ENCODE assay signal across 8 cellular contexts in the genomic region with DNA sequence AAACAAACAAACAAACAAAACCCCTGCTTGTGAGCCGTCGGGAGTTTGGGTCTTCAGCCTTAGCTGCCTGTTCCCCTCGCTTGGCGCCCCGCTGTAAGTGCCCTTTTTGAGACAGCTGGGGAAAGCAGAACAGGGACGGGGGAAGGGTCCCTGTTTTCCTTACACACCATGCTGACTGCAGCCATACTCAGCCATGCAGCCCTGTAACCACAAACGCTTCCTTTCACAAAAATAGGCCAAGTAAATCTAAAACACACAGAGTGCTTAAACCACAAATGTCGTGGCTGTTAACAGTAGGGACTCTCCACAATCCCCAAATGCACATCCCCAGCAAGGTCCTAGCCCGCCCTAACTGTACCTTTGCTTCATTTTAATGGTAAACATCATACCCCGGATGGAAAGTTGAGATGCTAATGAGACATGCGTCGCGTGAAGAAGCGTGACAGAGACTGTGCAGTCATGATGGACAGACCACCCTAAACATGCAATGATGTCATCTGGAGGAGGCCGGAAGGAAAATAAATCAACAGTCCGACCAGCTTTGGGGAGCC.
DNase-seq lines count a peak whose midpoint lies in the region; ATAC-seq, FAIRE-seq and TF ChIP-seq lines count a peak whose summit lies in the region.

No MANE protein-coding gene starts in this region.

- H3F3A ChIP-seq in SU-DHL-6 (ENCODE audit: insufficient read depth) (0 out of 2 replicates have a peak, but pooled peaks cover 7% of the 10 kb centered on the region), PC-3 (ENCODE audit: low read length, unreplicated experiment) (no peaks in the 10 kb centered on the region)

- H3K9me3 ChIP-seq in SU-DHL-6 (ENCODE audit: insufficient read depth, low read length), result no peaks in the 10 kb centered on the region
- H3K9me3 ChIP-seq in K562 (replicated peaks; ENCODE audit: control insufficient read depth, insufficient read depth, low read depth, low read length), result no peaks in the 10 kb centered on the region
- no peaks in the 10 kb centered on the region for H3K9me3 ChIP-seq in PC-3 (ENCODE audit: low read length)

- intact Hi-C loops in K562 (cut with micrococcal nuclease) (no loop called here), PC-3 (cut with micrococcal nuclease) (no loop called here)

- TF ChIP-seq POLR2A in K562 (conservative IDR thresholded peaks at IDR 0.05), result no peak

- peak; percentile 29 for FAIRE-seq in K562 (lab: Jason Lieb, UNC)

- H3K9ac ChIP-seq in SU-DHL-6 (ENCODE audit: low read length) (peak overlapping the region; percentile 52), K562 (ENCODE audit: insufficient read depth in 1 of 2, low read depth in 2 of 2, low read length in 2 of 2) (no peak overlapping the region), PC-3 (ENCODE audit: low read length) (no peak overlapping the region)

- CTCF ChIA-PET in K562 (lab: Yijun Ruan, JAX; ENCODE audit: low intra/inter-chr PET ratio), result no interaction called here
- CTCF ChIA-PET in PC-3 (lab: Charles Lee), result no interaction called here

- peak; percentile 63 for ATAC-seq in GM21723 (IDR thresholded peaks at IDR 0.05; ENCODE audit: unreplicated experiment)
- no peak for ATAC-seq in K562
- ATAC-seq in PC-3, result no peak

- POLR2A ChIA-PET in K562 (lab: Yijun Ruan, JAX), result no interaction called here
- POLR2A ChIA-PET in PC-3 (lab: Charles Lee; ENCODE audit: unreplicated experiment), result no interaction called here

- H3K36me3 ChIP-seq in SU-DHL-6 (ENCODE audit: low read length), result no peaks in the 10 kb centered on the region
- no peaks in the 10 kb centered on the region for H3K36me3 ChIP-seq in K562 (ENCODE audit: control insufficient read depth, insufficient read depth, low read length)
- H3K36me3 ChIP-seq in PC-3 (ENCODE audit: low read depth, low read length), result no peaks in the 10 kb centered on the region

- H3K9me2 ChIP-seq in SU-DHL-6 (replicated peaks; ENCODE audit: insufficient read depth, low read length) (no peaks in the 10 kb centered on the region), PC-3 (replicated peaks; ENCODE audit: low read length) (no peaks in the 10 kb centered on the region)

- H3K4me1 ChIP-seq in K562 (replicated peaks in 1 of 2; ENCODE audit: control insufficient read depth in 2 of 2, insufficient read depth in 2 of 2, low read length in 2 of 2) (no peaks in the 10 kb centered on the region), PC-3 (ENCODE audit: insufficient read depth, low read length) (peaks cover 14% of the 10 kb centered on the region)

- 2% methylated on average over 16 of the region's 16 CpGs for WGBS in K562 (ENCODE audit: insufficient coverage, low coverage, missing lambda C conversion rate)

- H3K27ac ChIP-seq in SU-DHL-6 (ENCODE audit: low read depth, low read length) (peak overlapping the region; percentile 91), K562 (ENCODE audit: extremely low read depth, low read depth, low read length) (no peak overlapping the region), PC-3 (ENCODE audit: low read length) (no peak overlapping the region)

- no peak for TF ChIP-seq EP300 in K562 (IDR thresholded peaks at IDR 0.05; ENCODE audit: low read length)

- H2AFZ ChIP-seq in SU-DHL-6 (ENCODE audit: low read depth, low read length, severe bottlenecking), result peak overlapping the region; percentile 75
- no peak overlapping the region for H2AFZ ChIP-seq in K562 (ENCODE audit: low read depth, low read length)
- H2AFZ ChIP-seq in PC-3 (ENCODE audit: low read length), result no peak overlapping the region

- H3K4me2 ChIP-seq in SU-DHL-6 (ENCODE audit: low read depth, low read length, poor library complexity, severe bottlenecking) (peak overlapping the region; percentile 73), K562 (ENCODE audit: insufficient read depth, low read length) (no peak overlapping the region), PC-3 (ENCODE audit: low read length) (no peak overlapping the region)

- H4K20me1 ChIP-seq in SU-DHL-6 (ENCODE audit: low read depth, low read length) (no peaks in the 10 kb centered on the region), K562 (replicated peaks; ENCODE audit: control insufficient read depth, insufficient read depth, low read length) (0 out of 2 replicates have a peak, but pooled peaks cover 5% of the 10 kb centered on the region), PC-3 (ENCODE audit: low read length) (no peaks in the 10 kb centered on the region)

- BruUV-seq in K562 (replicated peaks; lab: Mats Ljungman, UMichigan) (no TSS peak), PC-3 (replicated peaks; lab: Mats Ljungman, UMichigan) (no TSS peak)

- H3K79me2 ChIP-seq in SU-DHL-6 (ENCODE audit: insufficient read depth, low read length), result no peaks in the 10 kb centered on the region
- no peaks in the 10 kb centered on the region for H3K79me2 ChIP-seq in K562 (ENCODE audit: control insufficient read depth, insufficient read depth, low read length)
- H3K79me2 ChIP-seq in PC-3 (ENCODE audit: low read length), result no peaks in the 10 kb centered on the region

- H3K9me1 ChIP-seq in K562 (ENCODE audit: control insufficient read depth, insufficient read depth, low read length), result no peaks in the 10 kb centered on the region

- no peak overlapping the region for H3K4me3 ChIP-seq in AG10803 (ENCODE audit: low read length)
- H3K4me3 ChIP-seq in SU-DHL-6 (ENCODE audit: insufficient read depth, low read length, poor library complexity, severe bottlenecking), result peak overlapping the region; percentile 27
- H3K4me3 ChIP-seq in K562, result no peak overlapping the region
- H3K4me3 ChIP-seq in PC-3 (ENCODE audit: low read length), result no peak overlapping the region

- H3K27me3 ChIP-seq in SU-DHL-6 (ENCODE audit: low read length) (no peaks in the 10 kb centered on the region), K562 (ENCODE audit: control insufficient read depth in 2 of 2, insufficient read depth in 2 of 2, low read length in 2 of 2) (peaks cover 33 to 76% of the 10 kb centered on the region in 2 experiments; a peak in 4 of 5 replicates), PC-3 (ENCODE audit: low read length) (no peaks in the 10 kb centered on the region)

- peak; percentile 2 for DNase-seq in AG10803 (ENCODE audit: low read depth)
- DNase-seq in K562 (ENCODE audit: extremely low read depth in 1 of 4, low spot score in 3 of 4), result no peak
- no peak for DNase-seq in PC-3
- DNase-seq in dermis blood vessel endothelial cell, result no peak
- DNase-seq in DMS114 treated with DMSO at 0.1 percent for 48 hours (lab: John Stamatoyannopoulos, UW; ENCODE audit: unreplicated experiment), result no peak
- no peak for DNase-seq in NCI-H1694 (lab: John Stamatoyannopoulos, UW)

- TF ChIP-seq CTCF in AG10803 (conservative IDR thresholded peaks at IDR 0.05; ENCODE audit: low read length), result no peak
- TF ChIP-seq CTCF in SU-DHL-6 (IDR thresholded peaks at IDR 0.05; ENCODE audit: insufficient read depth, low read length, poor library complexity, severe bottlenecking), result no peak
- TF ChIP-seq CTCF in K562 (IDR thresholded peaks at IDR 0.05 in 2 of 3, conservative IDR thresholded peaks at IDR 0.05 in 1 of 3; ENCODE audit: insufficient read depth in 2 of 3, low read depth in 1 of 3, low read length in 3 of 3), result no peak
- TF ChIP-seq CTCF in PC-3 (conservative IDR thresholded peaks at IDR 0.05; ENCODE audit: low read depth, low read length), result no peak

- in situ Hi-C loops in K562 (cut with MboI), result no loop called here

- no peak for TF ChIP-seq RAD21 in K562 (CRISPR knock-in tag; conservative IDR thresholded peaks at IDR 0.05 in 1 of 2, IDR thresholded peaks at IDR 0.05 in 1 of 2)

TF ChIP-seq in K562, 482 proteins besides CTCF, POLR2A, EP300 and RAD21 (continues in another document):
- TF ChIP-seq ETV6 (IDR thresholded peaks at IDR 0.05; ENCODE audit: borderline replicate concordance in 1 of 2, low read depth in 2 of 2, low read length in 1 of 2), result no peak
- TF ChIP-seq ETV6 (CRISPR knock-in tag; IDR thresholded peaks at IDR 0.05; ENCODE audit: borderline replicate concordance), result no peak
- TF ChIP-seq ZBTB7A (IDR thresholded peaks at IDR 0.05; ENCODE audit: borderline replicate concordance, control insufficient read depth, low read depth, low read length), result no peak
- TF ChIP-seq, protein P1, sequence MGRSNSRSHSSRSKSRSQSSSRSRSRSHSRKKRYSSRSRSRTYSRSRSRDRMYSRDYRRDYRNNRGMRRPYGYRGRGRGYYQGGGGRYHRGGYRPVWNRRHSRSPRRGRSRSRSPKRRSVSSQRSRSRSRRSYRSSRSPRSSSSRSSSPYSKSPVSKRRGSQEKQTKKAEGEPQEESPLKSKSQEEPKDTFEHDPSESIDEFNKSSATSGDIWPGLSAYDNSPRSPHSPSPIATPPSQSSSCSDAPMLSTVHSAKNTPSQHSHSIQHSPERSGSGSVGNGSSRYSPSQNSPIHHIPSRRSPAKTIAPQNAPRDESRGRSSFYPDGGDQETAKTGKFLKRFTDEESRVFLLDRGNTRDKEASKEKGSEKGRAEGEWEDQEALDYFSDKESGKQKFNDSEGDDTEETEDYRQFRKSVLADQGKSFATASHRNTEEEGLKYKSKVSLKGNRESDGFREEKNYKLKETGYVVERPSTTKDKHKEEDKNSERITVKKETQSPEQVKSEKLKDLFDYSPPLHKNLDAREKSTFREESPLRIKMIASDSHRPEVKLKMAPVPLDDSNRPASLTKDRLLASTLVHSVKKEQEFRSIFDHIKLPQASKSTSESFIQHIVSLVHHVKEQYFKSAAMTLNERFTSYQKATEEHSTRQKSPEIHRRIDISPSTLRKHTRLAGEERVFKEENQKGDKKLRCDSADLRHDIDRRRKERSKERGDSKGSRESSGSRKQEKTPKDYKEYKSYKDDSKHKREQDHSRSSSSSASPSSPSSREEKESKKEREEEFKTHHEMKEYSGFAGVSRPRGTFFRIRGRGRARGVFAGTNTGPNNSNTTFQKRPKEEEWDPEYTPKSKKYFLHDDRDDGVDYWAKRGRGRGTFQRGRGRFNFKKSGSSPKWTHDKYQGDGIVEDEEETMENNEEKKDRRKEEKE (IDR thresholded peaks at IDR 0.05; ENCODE audit: borderline replicate concordance in 1 of 2, control insufficient read depth in 1 of 2, low read depth in 2 of 2, low read length in 1 of 2), result no peak
- TF ChIP-seq ZZZ3 (IDR thresholded peaks at IDR 0.05), result no peak
- no peak for TF ChIP-seq PCBP1 (IDR thresholded peaks at IDR 0.05; ENCODE audit: low read depth, low read length, poor library complexity, severe bottlenecking)
- TF ChIP-seq, protein P2, sequence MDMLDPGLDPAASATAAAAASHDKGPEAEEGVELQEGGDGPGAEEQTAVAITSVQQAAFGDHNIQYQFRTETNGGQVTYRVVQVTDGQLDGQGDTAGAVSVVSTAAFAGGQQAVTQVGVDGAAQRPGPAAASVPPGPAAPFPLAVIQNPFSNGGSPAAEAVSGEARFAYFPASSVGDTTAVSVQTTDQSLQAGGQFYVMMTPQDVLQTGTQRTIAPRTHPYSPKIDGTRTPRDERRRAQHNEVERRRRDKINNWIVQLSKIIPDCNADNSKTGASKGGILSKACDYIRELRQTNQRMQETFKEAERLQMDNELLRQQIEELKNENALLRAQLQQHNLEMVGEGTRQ (CRISPR knock-in tag; IDR thresholded peaks at IDR 0.05), result no peak
- no peak for TF ChIP-seq ZSCAN29 (IDR thresholded peaks at IDR 0.05)
